ENCODE assay signal across 21 cellular contexts in the genomic region with DNA sequence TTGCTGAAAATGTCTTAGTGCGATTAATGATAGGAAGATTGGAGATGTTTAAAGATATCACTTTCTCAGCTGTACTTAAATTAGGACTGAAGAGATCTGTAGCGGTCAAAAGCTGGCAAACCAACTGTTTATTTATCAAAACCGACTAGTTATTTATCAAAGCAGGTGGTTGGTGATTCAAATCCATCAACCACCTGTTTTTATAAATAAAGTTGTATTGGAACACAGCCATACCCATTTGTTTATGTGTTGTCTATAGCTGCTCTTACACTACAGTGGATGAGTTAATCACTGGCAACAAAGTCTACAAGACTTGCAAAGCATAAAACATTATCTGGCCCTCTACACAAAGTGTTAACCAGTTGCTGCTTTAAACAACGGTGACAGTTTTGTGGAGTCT.
"Had no signal": no experiment of that assay in that cellular context is flagged by ENCODE, and none has a peak within 500 bp of the region (broad histone marks: within the 10 kb centered on the region; RNA-seq: fewer than 3 reads in every experiment).

No MANE protein-coding gene starts in this region.

- H3K27ac ChIP-seq: heart left ventricle, ovary, spleen, suprapubic skin had no signal

- H3K4me3 ChIP-seq: heart left ventricle, ovary, spleen, suprapubic skin had no signal

- H3K36me3 ChIP-seq: heart left ventricle, ovary, suprapubic skin had no signal

- H3K4me1 ChIP-seq: heart left ventricle, suprapubic skin had no signal

- H3K27ac Mint-ChIP-seq: activated CD4-positive, alpha-beta memory T cell treated with anti-CD3 and anti-CD28 coated beads for 36 hours; activated CD8-positive, alpha-beta memory T cell treated with anti-CD3 and anti-CD28 coated beads, Interleukin-2, amount 10 ng/mL, durations not matched to agents 7 days and 5 days; activated naive CD8-positive, alpha-beta T cell; brain; stimulated activated naive CD8-positive, alpha-beta T cell treated with anti-CD3 and anti-CD28 coated beads, Interleukin-15, Interleukin-2, amounts not matched to agents 100 ng/mL and 50 ng/mL, for 24 hours had no signal

- H3K27me3 Mint-ChIP-seq: activated CD4-positive, alpha-beta memory T cell treated with anti-CD3 and anti-CD28 coated beads for 36 hours; activated CD8-positive, alpha-beta memory T cell treated with anti-CD3 and anti-CD28 coated beads, Interleukin-2, amount 10 ng/mL, durations not matched to agents 7 days and 5 days; central memory CD8-positive, alpha-beta T cell; stimulated activated naive CD8-positive, alpha-beta T cell treated with anti-CD3 and anti-CD28 coated beads, Interleukin-15, Interleukin-2, amounts not matched to agents 100 ng/mL and 50 ng/mL, for 24 hours had no signal

- H3K27me3 ChIP-seq: heart left ventricle, ovary, spleen, suprapubic skin had no signal

- H3K9me3 ChIP-seq: ovary, suprapubic skin had no signal

- ATAC-seq: activated CD8-positive, alpha-beta memory T cell treated with anti-CD3 and anti-CD28 coated beads, Interleukin-2, amount 10 ng/mL, durations not matched to agents 7 days and 5 days; heart left ventricle; sciatic nerve had no signal

- H3K4me1 Mint-ChIP-seq: activated CD8-positive, alpha-beta memory T cell treated with anti-CD3 and anti-CD28 coated beads, Interleukin-2, amount 10 ng/mL, durations not matched to agents 7 days and 5 days; brain; neural crest cell had no signal

- DNase-seq: activated CD4-positive, alpha-beta memory T cell treated with anti-CD3 and anti-CD28 coated beads for 36 hours; activated CD4-positive, alpha-beta T cell treated with anti-CD3 and anti-CD28 coated beads for 1 hour; activated CD8-positive, alpha-beta memory T cell treated with anti-CD3 and anti-CD28 coated beads, Interleukin-2, amount 10 ng/mL, durations not matched to agents 7 days and 5 days; activated T-cell treated with anti-CD3 and anti-CD28 coated beads, Interleukin-2, amount 50 U/mL, for 1 hour; amniotic stem cell; cortex of kidney; effector CD4-positive, alpha-beta T cell; heart left ventricle; immature natural killer cell; midbrain; ovary; spleen; T-helper 9 cell; trophoblast cell had no signal

- H3K4me3 Mint-ChIP-seq: activated CD4-positive, alpha-beta memory T cell treated with anti-CD3 and anti-CD28 coated beads for 36 hours; activated CD8-positive, alpha-beta memory T cell treated with anti-CD3 and anti-CD28 coated beads, Interleukin-2, amount 10 ng/mL, durations not matched to agents 7 days and 5 days; activated naive CD8-positive, alpha-beta T cell; brain; central memory CD8-positive, alpha-beta T cell; immature natural killer cell; neural crest cell; stimulated activated naive CD8-positive, alpha-beta T cell treated with anti-CD3 and anti-CD28 coated beads, Interleukin-15, Interleukin-2, amounts not matched to agents 100 ng/mL and 50 ng/mL, for 24 hours had no signal

- H3K36me3 Mint-ChIP-seq: brain had no signal
